13 cellular contexts compared by ENCODE assay signal in genomic region chr1:5883129-5884048, GRCh38.
DNase-seq lines count a peak whose midpoint lies in the region; ATAC-seq and TF ChIP-seq lines count a peak whose summit lies in the region.
"Had no signal": no experiment of that assay in that cellular context is flagged by ENCODE, and none has a peak within 500 bp of the region (broad histone marks: within the 10 kb centered on the region; RNA-seq: fewer than 3 reads in every experiment).

No MANE protein-coding gene starts in this region.

- no peaks in the 10 kb centered on the region for H3K9me2 ChIP-seq in MM.1S (replicated peaks; ENCODE audit: insufficient read depth, low read length)

- no peak overlapping the region for H3T11ph ChIP-seq in H9 (ENCODE audit: low read length)

- no peak overlapping the region for H2AK5ac ChIP-seq in H9 (ENCODE audit: insufficient read length, low read length)

- H3K36me3 ChIP-seq in BLaER1: peaks cover 68% of the 10 kb centered on the region
- H3K36me3 ChIP-seq in neural progenitor cell: no peaks in the 10 kb centered on the region
- H3K36me3 ChIP-seq in MM.1S (replicated peaks; ENCODE audit: insufficient read depth, low read length): no peaks in the 10 kb centered on the region
- H3K36me3 ChIP-seq: BE2C had no signal

- no peaks in the 10 kb centered on the region for H3K79me1 ChIP-seq in H9 (ENCODE audit: insufficient read depth, low read depth, low read length, poor library complexity, severe bottlenecking)

- H3K4ac ChIP-seq in H9 (ENCODE audit: low read depth, low read length): no peak overlapping the region

- H3F3A ChIP-seq in neural progenitor cell (ENCODE audit: low read depth) (no peaks in the 10 kb centered on the region), MM.1S (ENCODE audit: insufficient read depth, low read length) (no peaks in the 10 kb centered on the region)

- TF ChIP-seq CTCF in H9 (conservative IDR thresholded peaks at IDR 0.05) (no peak), glutamatergic neuron (IDR thresholded peaks at IDR 0.05; ENCODE audit: partially characterized antibody, unreplicated experiment) (no peak), neural progenitor cell (IDR thresholded peaks at IDR 0.05) (no peak), MM.1S (IDR thresholded peaks at IDR 0.05; ENCODE audit: low read length) (no peak)

- no peak for ATAC-seq in GM18909 (IDR thresholded peaks at IDR 0.05; ENCODE audit: poor library complexity, unreplicated experiment)
- no peak for ATAC-seq in stimulated activated naive CD8-positive, alpha-beta T cell treated with anti-CD3 and anti-CD28 coated beads, Interleukin-15, Interleukin-2, amounts not matched to agents 100 U/mL and 50 U/mL, for 24 hours

- no peak overlapping the region for H4K5ac ChIP-seq in H9 (ENCODE audit: insufficient read length, low read depth, low read length)

- no peaks in the 10 kb centered on the region for H3K23me2 ChIP-seq in H9 (ENCODE audit: insufficient read length, low read depth, low read length, poor library complexity, severe bottlenecking)

- H3K9me3 ChIP-seq in BLaER1: peaks cover 55% of the 10 kb centered on the region
- H3K9me3 ChIP-seq in H9 (ENCODE audit: control insufficient read depth, low read depth, low read length): no peaks in the 10 kb centered on the region
- H3K9me3 ChIP-seq in neural progenitor cell (ENCODE audit: low read depth): no peaks in the 10 kb centered on the region
- no peaks in the 10 kb centered on the region for H3K9me3 ChIP-seq in MM.1S (replicated peaks; ENCODE audit: insufficient read depth, low read length)
- H3K9me3 ChIP-seq: BE2C had no signal

- H3K9ac ChIP-seq in BLaER1 (no peak overlapping the region), H9 (ENCODE audit: extremely low read depth, insufficient read length, low read length) (no peak overlapping the region), neural progenitor cell (no peak overlapping the region), MM.1S (ENCODE audit: low read length) (no peak overlapping the region)
- H3K9ac ChIP-seq: GM23248 had no signal

- H3K4me1 ChIP-seq in BLaER1: peaks cover 78% of the 10 kb centered on the region
- H3K4me1 ChIP-seq in H9 (ENCODE audit: insufficient read depth, low read length): no peaks in the 10 kb centered on the region
- no peaks in the 10 kb centered on the region for H3K4me1 ChIP-seq in neural progenitor cell
- no peaks in the 10 kb centered on the region for H3K4me1 ChIP-seq in MM.1S (ENCODE audit: low read length)

- H3K4me3 ChIP-seq in BLaER1 (no peak overlapping the region), neural progenitor cell (no peak overlapping the region), MM.1S (ENCODE audit: low read length) (no peak overlapping the region)
- H3K4me3 ChIP-seq: GM23248 had no signal

- peak overlapping the region; percentile 4 to 92 (median 89); a peak in 2 of 7 replicates for H3K27ac Mint-ChIP-seq in H9
- no peak overlapping the region for H3K27ac Mint-ChIP-seq in glutamatergic neuron (ENCODE audit: unreplicated experiment)
- peak overlapping the region; percentile 21 for H3K27ac Mint-ChIP-seq in neural progenitor cell
- H3K27ac Mint-ChIP-seq: CD4-positive, CD25-positive, alpha-beta regulatory T cell had no signal

- H3K14ac ChIP-seq in H9 (ENCODE audit: insufficient read depth, low read length): no peak overlapping the region; the same call in 1 of the 2 replicates

- no peak overlapping the region for H2BK120ac ChIP-seq in H9 (ENCODE audit: low read depth, low read length, poor library complexity, severe bottlenecking)

- WGBS in H9 (ENCODE audit: extremely low coverage, insufficient read length, low lambda C conversion rate): no CpG with 5 or more reads among the region's 30 CpGs

- no peak overlapping the region for H2AFZ ChIP-seq in H9 (ENCODE audit: low read length)
- H2AFZ ChIP-seq in neural progenitor cell (replicated peaks): no peak overlapping the region
- H2AFZ ChIP-seq in MM.1S (ENCODE audit: low read length): no peak overlapping the region
- H2AFZ ChIP-seq: GM23248 had no signal

- H2BK12ac ChIP-seq in H9 (ENCODE audit: insufficient read length, low read depth, low read length): no peak overlapping the region

- H3K4me2 ChIP-seq in BLaER1: peak overlapping the region; percentile 23
- H3K4me2 ChIP-seq in H9 (ENCODE audit: insufficient read depth, insufficient read length, low read length): no peak overlapping the region
- H3K4me2 ChIP-seq in neural progenitor cell: no peak overlapping the region
- no peak overlapping the region for H3K4me2 ChIP-seq in MM.1S (ENCODE audit: low read depth, low read length)

- H3K56ac ChIP-seq in H9 (ENCODE audit: insufficient read length, low read depth, low read length): no peak overlapping the region

- H3K27me3 ChIP-seq in BLaER1: no peaks in the 10 kb centered on the region
- H3K27me3 ChIP-seq in H9 (ENCODE audit: insufficient read depth, low read length): no peaks in the 10 kb centered on the region
- no peaks in the 10 kb centered on the region for H3K27me3 ChIP-seq in neural progenitor cell
- no peaks in the 10 kb centered on the region for H3K27me3 ChIP-seq in MM.1S (replicated peaks; ENCODE audit: insufficient read depth, low read length)
- H3K27me3 ChIP-seq: BE2C had no signal

- peak overlapping the region; percentile 30; the same call in 1 of the 2 replicates for H3K27ac ChIP-seq in BLaER1
- no peak overlapping the region for H3K27ac ChIP-seq in H9 (ENCODE audit: insufficient read length, low read depth, low read length)
- H3K27ac ChIP-seq in neural progenitor cell: no peak overlapping the region
- no peak overlapping the region for H3K27ac ChIP-seq in MM.1S (ENCODE audit: low read length)
- H3K27ac ChIP-seq: GM23248 had no signal

- H2BK15ac ChIP-seq in H9 (ENCODE audit: low read depth, low read length): no peak overlapping the region

- H3K18ac ChIP-seq in H9 (ENCODE audit: insufficient read length, low read depth, low read length): no peak overlapping the region

- H4K20me1 ChIP-seq in BLaER1 (no peaks in the 10 kb centered on the region), H9 (ENCODE audit: control insufficient read depth, insufficient read depth, insufficient read length) (no peaks in the 10 kb centered on the region), neural progenitor cell (ENCODE audit: low read depth) (no peaks in the 10 kb centered on the region), MM.1S (ENCODE audit: insufficient read depth, low read length) (no peaks in the 10 kb centered on the region)

- DNase-seq in H9 (no peak), glutamatergic neuron (peak; percentile 5), neural progenitor cell (ENCODE audit: low spot score) (no peak), MM.1S (no peak)
- no peak for DNase-seq in stimulated activated naive CD8-positive, alpha-beta T cell treated with anti-CD3 and anti-CD28 coated beads, Interleukin-15, Interleukin-2, amounts not matched to agents 100 U/mL and 50 U/mL, for 24 hours
- DNase-seq: BE2C; CD4-positive, CD25-positive, alpha-beta regulatory T cell; DMS53; GF-D8; GM23248; H7 had no signal

- H3K79me2 ChIP-seq in H9 (ENCODE audit: insufficient read depth, low read length) (no peaks in the 10 kb centered on the region), neural progenitor cell (ENCODE audit: low read depth) (no peaks in the 10 kb centered on the region), MM.1S (ENCODE audit: low read length) (no peaks in the 10 kb centered on the region)

- no peak overlapping the region for H4K8ac ChIP-seq in H9 (replicated peaks; ENCODE audit: insufficient read length, low read depth, low read length)

- no peak overlapping the region for H2BK5ac ChIP-seq in H9 (ENCODE audit: insufficient read length, low read length)

- H3K27me3 Mint-ChIP-seq in H9 (ENCODE audit: low read depth) (peaks cover 2% of the 10 kb centered on the region; the same call in 1 of the 2 replicates), glutamatergic neuron (ENCODE audit: unreplicated experiment) (peaks cover 12% of the 10 kb centered on the region), neural progenitor cell (ENCODE audit: insufficient read depth, low read depth) (peaks cover 22% of the 10 kb centered on the region)
- H3K27me3 Mint-ChIP-seq: CD4-positive, CD25-positive, alpha-beta regulatory T cell had no signal

- H2BK20ac ChIP-seq in H9 (ENCODE audit: low read depth, low read length, poor library complexity, severe bottlenecking): no peak overlapping the region

- no peak overlapping the region for H3K23ac ChIP-seq in H9 (ENCODE audit: insufficient read length, low read depth, low read length)

- peaks cover 6 to 7% of the 10 kb centered on the region in 2 experiments; a peak in 4 of 5 replicates for H3K9me3 Mint-ChIP-seq in H9
- H3K9me3 Mint-ChIP-seq in glutamatergic neuron (ENCODE audit: unreplicated experiment): peaks cover 22% of the 10 kb centered on the region
- H3K9me3 Mint-ChIP-seq in neural progenitor cell: no peaks in the 10 kb centered on the region
- H3K9me3 Mint-ChIP-seq: CD4-positive, CD25-positive, alpha-beta regulatory T cell had no signal

- H3K36me3 Mint-ChIP-seq in H9 (ENCODE audit: insufficient read depth in 1 of 3, low read depth in 3 of 3) (peaks cover 31 to 46% (median 43%) of the 10 kb centered on the region in 3 experiments), glutamatergic neuron (ENCODE audit: unreplicated experiment) (peaks cover 25% of the 10 kb centered on the region), neural progenitor cell (peaks cover 39% of the 10 kb centered on the region)

- H4K91ac ChIP-seq in H9 (ENCODE audit: insufficient read length, low read depth, low read length): no peak overlapping the region

- peaks cover 3 to 7% of the 10 kb centered on the region in 2 experiments; a peak in 3 of 4 replicates for H3K4me1 Mint-ChIP-seq in H9
- peaks cover 22% of the 10 kb centered on the region for H3K4me1 Mint-ChIP-seq in glutamatergic neuron (ENCODE audit: low read depth, unreplicated experiment)
- peaks cover 17% of the 10 kb centered on the region for H3K4me1 Mint-ChIP-seq in neural progenitor cell

- H3K4me3 Mint-ChIP-seq in H9 (no peak overlapping the region), glutamatergic neuron (ENCODE audit: unreplicated experiment) (no peak overlapping the region), neural progenitor cell (no peak overlapping the region)
- H3K4me3 Mint-ChIP-seq: CD4-positive, CD25-positive, alpha-beta regulatory T cell had no signal
